ENCODE assay signal across 1 cellular context in the genomic region with DNA sequence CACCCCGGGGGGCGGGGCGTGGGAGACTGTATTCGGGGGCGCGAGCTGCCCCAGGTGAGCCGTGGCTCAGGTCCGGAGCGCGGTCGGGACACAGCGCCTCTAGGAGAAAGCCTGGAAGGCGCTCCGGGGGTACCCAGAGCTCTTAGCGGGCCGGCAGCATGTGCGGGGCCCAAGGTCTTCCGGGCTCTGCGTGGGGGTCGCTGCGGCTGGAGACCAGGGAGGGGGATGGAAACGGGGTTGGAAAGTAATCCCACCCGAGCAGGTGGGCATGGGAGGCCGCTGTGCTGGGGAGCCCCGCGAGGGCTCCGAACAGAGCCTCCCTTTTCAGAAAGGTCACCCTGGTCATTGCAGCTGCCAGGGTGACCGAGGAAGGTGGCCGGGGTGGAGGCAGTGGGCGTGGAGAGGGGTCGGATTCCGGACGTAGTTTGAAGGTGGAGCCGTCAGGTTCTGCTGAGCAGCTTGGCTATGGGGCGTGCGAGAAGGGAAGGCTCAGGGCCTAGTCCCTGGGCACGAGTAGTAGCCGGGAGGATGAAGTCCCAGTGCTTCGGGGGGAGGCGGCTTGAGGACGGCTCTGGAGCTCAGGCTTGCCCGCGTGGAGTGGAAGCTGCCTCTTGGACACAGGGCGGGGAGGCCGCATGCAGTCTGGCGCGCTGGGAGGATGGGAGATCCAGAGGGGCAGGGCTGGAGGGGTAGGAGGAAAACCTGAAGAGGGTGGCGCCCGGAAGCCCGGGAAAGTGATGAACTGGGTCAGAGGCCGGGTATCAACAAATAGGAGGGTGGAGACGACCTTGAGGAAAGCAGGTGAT.
TF ChIP-seq lines count a peak whose summit lies in the region.

TSS of gene SIRT5 (plus strand) at position 31 of the 806 bp plus-strand sequence. CDS start 9,510 bp downstream, outside the sequence.

TF ChIP-seq in SK-N-SH, 30 proteins besides CTCF, POLR2A, EP300 and RAD21 (continued from another document):
- TF ChIP-seq, protein P1, sequence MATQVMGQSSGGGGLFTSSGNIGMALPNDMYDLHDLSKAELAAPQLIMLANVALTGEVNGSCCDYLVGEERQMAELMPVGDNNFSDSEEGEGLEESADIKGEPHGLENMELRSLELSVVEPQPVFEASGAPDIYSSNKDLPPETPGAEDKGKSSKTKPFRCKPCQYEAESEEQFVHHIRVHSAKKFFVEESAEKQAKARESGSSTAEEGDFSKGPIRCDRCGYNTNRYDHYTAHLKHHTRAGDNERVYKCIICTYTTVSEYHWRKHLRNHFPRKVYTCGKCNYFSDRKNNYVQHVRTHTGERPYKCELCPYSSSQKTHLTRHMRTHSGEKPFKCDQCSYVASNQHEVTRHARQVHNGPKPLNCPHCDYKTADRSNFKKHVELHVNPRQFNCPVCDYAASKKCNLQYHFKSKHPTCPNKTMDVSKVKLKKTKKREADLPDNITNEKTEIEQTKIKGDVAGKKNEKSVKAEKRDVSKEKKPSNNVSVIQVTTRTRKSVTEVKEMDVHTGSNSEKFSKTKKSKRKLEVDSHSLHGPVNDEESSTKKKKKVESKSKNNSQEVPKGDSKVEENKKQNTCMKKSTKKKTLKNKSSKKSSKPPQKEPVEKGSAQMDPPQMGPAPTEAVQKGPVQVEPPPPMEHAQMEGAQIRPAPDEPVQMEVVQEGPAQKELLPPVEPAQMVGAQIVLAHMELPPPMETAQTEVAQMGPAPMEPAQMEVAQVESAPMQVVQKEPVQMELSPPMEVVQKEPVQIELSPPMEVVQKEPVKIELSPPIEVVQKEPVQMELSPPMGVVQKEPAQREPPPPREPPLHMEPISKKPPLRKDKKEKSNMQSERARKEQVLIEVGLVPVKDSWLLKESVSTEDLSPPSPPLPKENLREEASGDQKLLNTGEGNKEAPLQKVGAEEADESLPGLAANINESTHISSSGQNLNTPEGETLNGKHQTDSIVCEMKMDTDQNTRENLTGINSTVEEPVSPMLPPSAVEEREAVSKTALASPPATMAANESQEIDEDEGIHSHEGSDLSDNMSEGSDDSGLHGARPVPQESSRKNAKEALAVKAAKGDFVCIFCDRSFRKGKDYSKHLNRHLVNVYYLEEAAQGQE (IDR thresholded peaks at IDR 0.05; ENCODE audit: low read depth, low read length) = 0 out of 2 replicates have a peak, but pooled peaks have one; percentile 3
- TF ChIP-seq SIN3A (IDR thresholded peaks at IDR 0.05; ENCODE audit: borderline replicate concordance, low read depth, low read length) (peak; percentile 30; the same call in 1 of the 2 replicates), RXRA (IDR thresholded peaks at IDR 0.05; ENCODE audit: borderline replicate concordance, low read depth) (no peak), JUND (IDR thresholded peaks at IDR 0.05) (no peak), FOSL2 (IDR thresholded peaks at IDR 0.05; ENCODE audit: borderline replicate concordance, low read depth) (no peak), POLR2AphosphoS5 (IDR thresholded peaks at IDR 0.05; ENCODE audit: low read depth, low read length) (no peak; the same call in 1 of the 2 replicates), FOXJ3 (CRISPR knock-in tag; IDR thresholded peaks at IDR 0.05) (no peak), CHD2 (IDR thresholded peaks at IDR 0.05; ENCODE audit: low read length, partially characterized antibody) (no peak), MEF2A (IDR thresholded peaks at IDR 0.05; ENCODE audit: borderline replicate concordance, low read depth) (no peak), GABPA (IDR thresholded peaks at IDR 0.05; ENCODE audit: low read depth) (no peak), FOXM1 (IDR thresholded peaks at IDR 0.05; ENCODE audit: low read depth) (no peak), TCF12 (IDR thresholded peaks at IDR 0.05) (no peak), IRF3 (IDR thresholded peaks at IDR 0.05; ENCODE audit: low read depth, low read length) (no peak), ELF1 (IDR thresholded peaks at IDR 0.05) (peak; percentile 60), NRF1 (IDR thresholded peaks at IDR 0.05; ENCODE audit: low read depth, low read length) (no peak), SMC3 (IDR thresholded peaks at IDR 0.05; ENCODE audit: low read depth, low read length) (no peak)
- TF ChIP-seq, protein P2, sequence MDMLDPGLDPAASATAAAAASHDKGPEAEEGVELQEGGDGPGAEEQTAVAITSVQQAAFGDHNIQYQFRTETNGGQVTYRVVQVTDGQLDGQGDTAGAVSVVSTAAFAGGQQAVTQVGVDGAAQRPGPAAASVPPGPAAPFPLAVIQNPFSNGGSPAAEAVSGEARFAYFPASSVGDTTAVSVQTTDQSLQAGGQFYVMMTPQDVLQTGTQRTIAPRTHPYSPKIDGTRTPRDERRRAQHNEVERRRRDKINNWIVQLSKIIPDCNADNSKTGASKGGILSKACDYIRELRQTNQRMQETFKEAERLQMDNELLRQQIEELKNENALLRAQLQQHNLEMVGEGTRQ (IDR thresholded peaks at IDR 0.05; ENCODE audit: borderline replicate concordance, low read depth, low read length) = no peak
- TF ChIP-seq, protein P3, sequence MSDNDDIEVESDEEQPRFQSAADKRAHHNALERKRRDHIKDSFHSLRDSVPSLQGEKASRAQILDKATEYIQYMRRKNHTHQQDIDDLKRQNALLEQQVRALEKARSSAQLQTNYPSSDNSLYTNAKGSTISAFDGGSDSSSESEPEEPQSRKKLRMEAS (IDR thresholded peaks at IDR 0.05; ENCODE audit: low read depth) = peak; percentile 77; the same call in 1 of the 2 replicates
- TF ChIP-seq, protein P4, sequence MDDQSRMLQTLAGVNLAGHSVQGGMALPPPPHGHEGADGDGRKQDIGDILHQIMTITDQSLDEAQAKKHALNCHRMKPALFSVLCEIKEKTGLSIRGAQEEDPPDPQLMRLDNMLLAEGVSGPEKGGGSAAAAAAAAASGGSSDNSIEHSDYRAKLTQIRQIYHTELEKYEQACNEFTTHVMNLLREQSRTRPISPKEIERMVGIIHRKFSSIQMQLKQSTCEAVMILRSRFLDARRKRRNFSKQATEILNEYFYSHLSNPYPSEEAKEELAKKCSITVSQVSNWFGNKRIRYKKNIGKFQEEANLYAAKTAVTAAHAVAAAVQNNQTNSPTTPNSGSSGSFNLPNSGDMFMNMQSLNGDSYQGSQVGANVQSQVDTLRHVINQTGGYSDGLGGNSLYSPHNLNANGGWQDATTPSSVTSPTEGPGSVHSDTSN (IDR thresholded peaks at IDR 0.05) = 0 out of 2 replicates have a peak, but pooled peaks have one; percentile 9
- TF ChIP-seq, protein P5, sequence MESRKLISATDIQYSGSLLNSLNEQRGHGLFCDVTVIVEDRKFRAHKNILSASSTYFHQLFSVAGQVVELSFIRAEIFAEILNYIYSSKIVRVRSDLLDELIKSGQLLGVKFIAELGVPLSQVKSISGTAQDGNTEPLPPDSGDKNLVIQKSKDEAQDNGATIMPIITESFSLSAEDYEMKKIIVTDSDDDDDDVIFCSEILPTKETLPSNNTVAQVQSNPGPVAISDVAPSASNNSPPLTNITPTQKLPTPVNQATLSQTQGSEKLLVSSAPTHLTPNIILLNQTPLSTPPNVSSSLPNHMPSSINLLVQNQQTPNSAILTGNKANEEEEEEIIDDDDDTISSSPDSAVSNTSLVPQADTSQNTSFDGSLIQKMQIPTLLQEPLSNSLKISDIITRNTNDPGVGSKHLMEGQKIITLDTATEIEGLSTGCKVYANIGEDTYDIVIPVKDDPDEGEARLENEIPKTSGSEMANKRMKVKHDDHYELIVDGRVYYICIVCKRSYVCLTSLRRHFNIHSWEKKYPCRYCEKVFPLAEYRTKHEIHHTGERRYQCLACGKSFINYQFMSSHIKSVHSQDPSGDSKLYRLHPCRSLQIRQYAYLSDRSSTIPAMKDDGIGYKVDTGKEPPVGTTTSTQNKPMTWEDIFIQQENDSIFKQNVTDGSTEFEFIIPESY (IDR thresholded peaks at IDR 0.05; ENCODE audit: borderline replicate concordance, low read depth) = no peak
